Comparison of ENCODE assay signal across 9 cellular contexts in the genomic region with DNA sequence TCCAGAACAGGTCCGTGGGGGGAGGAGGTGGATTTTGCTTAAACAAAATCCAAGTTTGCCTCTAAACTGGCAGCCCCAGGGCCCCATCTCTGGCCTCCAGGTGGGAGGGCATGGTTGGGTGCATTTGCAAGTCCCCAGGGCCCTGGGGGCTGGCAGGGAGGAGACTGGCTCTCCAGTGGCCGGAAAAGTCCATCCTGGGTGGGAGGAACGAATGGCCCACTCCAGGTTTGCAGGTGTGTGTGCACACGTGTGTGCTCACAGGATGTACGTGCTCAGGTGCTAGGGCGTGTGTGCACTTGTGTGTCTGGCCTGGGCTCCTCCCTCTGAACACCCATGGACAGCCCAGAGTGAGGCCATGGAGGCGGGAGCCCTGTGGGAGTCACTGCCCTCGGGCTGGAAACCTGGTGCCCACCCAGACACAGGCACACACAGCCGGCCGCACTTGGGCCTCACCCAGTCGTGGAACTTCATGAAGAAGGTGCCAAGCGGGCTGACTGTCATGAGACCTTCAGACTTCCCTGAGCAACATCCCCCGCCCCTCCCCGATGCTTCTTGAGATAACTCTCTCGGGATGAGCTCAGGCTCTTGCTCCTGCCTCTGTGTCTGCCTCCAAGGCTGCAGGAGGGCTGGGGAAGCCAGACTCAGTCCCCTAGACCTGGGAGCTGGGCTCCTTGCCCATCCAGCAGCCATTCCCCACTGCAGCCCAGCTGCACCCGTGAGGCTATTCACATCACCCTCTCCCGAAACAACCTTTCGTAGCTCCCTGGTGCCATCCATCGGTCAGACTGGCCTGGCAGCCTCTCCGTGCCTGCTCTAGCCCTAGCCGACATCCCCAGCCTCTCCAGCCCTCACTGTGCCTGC. TPM values are rescaled to one million over a fixed set of nuclear protein-coding genes. Genes with fewer than 3 reads are reported as not detected.
DNase-seq lines count a peak whose midpoint lies in the region; ATAC-seq, FAIRE-seq and TF ChIP-seq lines count a peak whose summit lies in the region.
"Had no signal": no experiment of that assay in that cellular context is flagged by ENCODE, and none has a peak within 500 bp of the region (broad histone marks: within the 10 kb centered on the region; RNA-seq: fewer than 3 reads in every experiment).

No MANE protein-coding gene starts in this region.

- H3K36me3 ChIP-seq in BLaER1 (no peaks in the 10 kb centered on the region), endothelial cell of umbilical vein (ENCODE audit: control insufficient read depth in 2 of 2, extremely low read depth in 1 of 2, insufficient read depth in 2 of 2, low read length in 2 of 2) (no peaks in the 10 kb centered on the region), muscle layer of duodenum (ENCODE audit: control insufficient read depth in 1 of 2, insufficient read depth in 2 of 2, low read length in 2 of 2) (no peaks in the 10 kb centered on the region)

- dilution Hi-C loops in endothelial cell of umbilical vein (cut with MboI; ENCODE audit: extremely low pct_ligation_motif_present, low sequenced_read_pairs): no loop called here

- peak overlapping the region; percentile 40; the same call in 1 of the 2 replicates for H3K9ac ChIP-seq in BLaER1
- peak overlapping the region; percentile 22 for H3K9ac ChIP-seq in endothelial cell of umbilical vein (replicated peaks; ENCODE audit: extremely low read depth, insufficient read depth, low read length)

- TF ChIP-seq CTCF in endothelial cell of umbilical vein (IDR thresholded peaks at IDR 0.05; ENCODE audit: extremely low read depth in 1 of 2, insufficient read depth in 1 of 2, low read depth in 1 of 2, low read length in 2 of 2): peak; percentile 7 to 52
- no peak for TF ChIP-seq CTCF in D721Med (IDR thresholded peaks at IDR 0.05; ENCODE audit: insufficient read depth, missing control alignments)

- no peaks in the 10 kb centered on the region for H3K9me1 ChIP-seq in endothelial cell of umbilical vein (replicated peaks; ENCODE audit: control insufficient read depth, extremely low read depth, insufficient read depth, low read length)

- H3K4me1 ChIP-seq in BLaER1 (peaks cover 59% of the 10 kb centered on the region), endothelial cell of umbilical vein (ENCODE audit: control insufficient read depth, extremely low read depth, insufficient read depth, low read length) (peaks cover 72% of the 10 kb centered on the region), muscle layer of duodenum (ENCODE audit: control insufficient read depth in 1 of 2, insufficient read depth in 2 of 2, low read length in 2 of 2) (peaks cover 17 to 69% of the 10 kb centered on the region in 2 donors)

- H4K20me1 ChIP-seq in BLaER1 (peaks cover 5% of the 10 kb centered on the region; the same call in 1 of the 2 replicates), endothelial cell of umbilical vein (replicated peaks; ENCODE audit: control insufficient read depth, extremely low read depth, insufficient read depth, low read length) (no peaks in the 10 kb centered on the region)

- H2AFZ ChIP-seq in endothelial cell of umbilical vein (ENCODE audit: low read depth, low read length): no peak overlapping the region

- FAIRE-seq in endothelial cell of umbilical vein (lab: Jason Lieb, UNC) (peak; percentile 66), D721Med (lab: Jason Lieb, UNC) (no peak)

- POLR2A ChIA-PET in endothelial cell of umbilical vein (lab: Charles Lee): no interaction called here

- no peaks in the 10 kb centered on the region for H3K9me3 ChIP-seq in BLaER1
- no peaks in the 10 kb centered on the region for H3K9me3 ChIP-seq in endothelial cell of umbilical vein (replicated peaks; ENCODE audit: control insufficient read depth, insufficient read depth, low read length)
- H3K9me3 ChIP-seq in muscle layer of duodenum (ENCODE audit: control insufficient read depth in 1 of 2, low read length in 2 of 2): no peaks in the 10 kb centered on the region

- BruUV-seq in endothelial cell of umbilical vein (replicated peaks; lab: Mats Ljungman, UMichigan): no TSS peak

- no peak for ATAC-seq in HG02610 (IDR thresholded peaks at IDR 0.05; ENCODE audit: unreplicated experiment)

- H3K4me3 ChIP-seq in BLaER1 (peak overlapping the region; percentile 49), endothelial cell of umbilical vein (replicated peaks in 1 of 3; ENCODE audit: insufficient read depth in 1 of 3, low read depth in 1 of 3, low read length in 3 of 3) (peak overlapping the region; percentile 2 to 37 (median 22)), muscle layer of duodenum (ENCODE audit: low read depth in 1 of 2, low read length in 2 of 2) (peak overlapping the region; percentile 42 to 73)

- intact Hi-C loops in endothelial cell of umbilical vein (cut with micrococcal nuclease): no loop called here

- DNase-seq in NCI-H2171 treated with DMSO at 0.1 percent for 48 hours (lab: John Stamatoyannopoulos, UW): peak; percentile 42
- DNase-seq in endothelial cell of umbilical vein (ENCODE audit: low read depth, low spot score): peak; percentile 71
- no peak for DNase-seq in D721Med (ENCODE audit: insufficient read length, low spot score)
- DNase-seq in hypothalamus (lab: John Stamatoyannopoulos, UW): no peak
- no peak for DNase-seq in stimulated activated CD4-positive, alpha-beta T cell treated with anti-CD3 and anti-CD28 coated beads, Interleukin-2, amount 100 ng/mL, for 48 hours
- DNase-seq: stimulated activated CD4-positive, alpha-beta T cell treated with anti-CD3 and anti-CD28 coated beads, Interleukin-4, amount 100 ng/mL, for 24 hours had no signal

- no peak for TF ChIP-seq POLR2A in endothelial cell of umbilical vein (IDR thresholded peaks at IDR 0.05; ENCODE audit: low read depth, low read length)

- CTCF ChIA-PET in endothelial cell of umbilical vein (lab: Charles Lee): interaction anchor here (0.6 to 3.2 kb wide), 18 partner anchors 10 to 200 kb away, joined by 3 to 39 read pairs (median 4); partner anchors contain the start of gene CDCA4

- peak overlapping the region; percentile 85 for H3K4me2 ChIP-seq in BLaER1
- peak overlapping the region; percentile 66 for H3K4me2 ChIP-seq in endothelial cell of umbilical vein (ENCODE audit: insufficient read depth, low read length)

- peaks cover 46% of the 10 kb centered on the region for H3K79me2 ChIP-seq in endothelial cell of umbilical vein (ENCODE audit: control insufficient read depth, insufficient read depth, low read length)

- H3K27me3 ChIP-seq in BLaER1: no peaks in the 10 kb centered on the region
- H3K27me3 ChIP-seq in endothelial cell of umbilical vein (ENCODE audit: control insufficient read depth in 2 of 2, insufficient read depth in 2 of 2, low read length in 2 of 2): no peaks in the 10 kb centered on the region
- H3K27me3 ChIP-seq in muscle layer of duodenum (ENCODE audit: low read depth, low read length): no peaks in the 10 kb centered on the region

- H3K27ac ChIP-seq in BLaER1: peak overlapping the region; percentile 59
- peak overlapping the region; percentile 30 for H3K27ac ChIP-seq in endothelial cell of umbilical vein (ENCODE audit: insufficient read depth, low read depth, low read length)
- H3K27ac ChIP-seq in muscle layer of duodenum (ENCODE audit: low read length): peak overlapping the region; percentile 23

TF ChIP-seq in endothelial cell of umbilical vein, 7 proteins besides CTCF, POLR2A, EP300 and RAD21:
- TF ChIP-seq POLR2AphosphoS5 (IDR thresholded peaks at IDR 0.05; ENCODE audit: insufficient read depth, low read depth, low read length): peak; percentile 15
- no peak for TF ChIP-seq MYC (IDR thresholded peaks at IDR 0.05; ENCODE audit: low read depth, low read length)
- TF ChIP-seq GATA2 (IDR thresholded peaks at IDR 0.05; ENCODE audit: insufficient read depth, insufficient read length, low read depth, low read length): peak; percentile 17

RNA-seq across cellular contexts. Expression of gene AHNAK2, which starts 9.4 kb away (rescaled TPM):
- 68.7 and 81.9 TPM in 2 replicates for total RNA-seq in endothelial cell of umbilical vein
- 16.6 and 17.7 TPM in 2 replicates for polyA plus RNA-seq in endothelial cell of umbilical vein
- polyA plus RNA-seq in endothelial cell of umbilical vein (2011; cell fraction: cytosol; rRNA removed): 20.2 and 20.8 TPM in 2 replicates
- polyA plus RNA-seq in endothelial cell of umbilical vein (2011; cell fraction: nucleus; rRNA removed): 86.6 and 90.9 TPM in 2 replicates
- polyA plus RNA-seq in endothelial cell of umbilical vein (2012): 76.1 and 85.2 TPM in 2 replicates
- polyA minus RNA-seq in endothelial cell of umbilical vein: 72.8 and 76.9 TPM in 2 replicates
- 25.0 TPM for polyA minus RNA-seq in endothelial cell of umbilical vein (2011; cell fraction: cytosol; rRNA and poly(A)+ RNA removed)
- polyA minus RNA-seq in endothelial cell of umbilical vein (2011; cell fraction: nucleus; rRNA and poly(A)+ RNA removed): 87.1 and 88.1 TPM in 2 replicates

RNA-seq across cellular contexts. Expression of gene CLBA1, which starts 16.8 kb away (rescaled TPM):
- 5.3 and 5.6 TPM in 2 replicates for total RNA-seq in endothelial cell of umbilical vein
- polyA plus RNA-seq in endothelial cell of umbilical vein: 4.9 and 5.2 TPM in 2 replicates
- 4.7 and 5.5 TPM in 2 replicates for polyA plus RNA-seq in endothelial cell of umbilical vein (2011; cell fraction: cytosol; rRNA removed)
- polyA plus RNA-seq in endothelial cell of umbilical vein (2011; cell fraction: nucleus; rRNA removed): 8.2 and 8.8 TPM in 2 replicates
- 3.3 and 4.7 TPM in 2 replicates for polyA plus RNA-seq in endothelial cell of umbilical vein (2012)
- 2.5 and 3.0 TPM in 2 replicates for polyA minus RNA-seq in endothelial cell of umbilical vein
- 5.3 TPM for polyA minus RNA-seq in endothelial cell of umbilical vein (2011; cell fraction: cytosol; rRNA and poly(A)+ RNA removed)
- 2.5 and 3.0 TPM in 2 replicates for polyA minus RNA-seq in endothelial cell of umbilical vein (2011; cell fraction: nucleus; rRNA and poly(A)+ RNA removed)

RNA-seq across cellular contexts. Expression of gene PLD4, which starts 44.1 kb away (rescaled TPM):
- total RNA-seq in endothelial cell of umbilical vein: 0.05 and 0.11 TPM in 2 replicates
- polyA plus RNA-seq in endothelial cell of umbilical vein: 0.01 and 0.03 TPM in 2 replicates
- polyA plus RNA-seq in endothelial cell of umbilical vein (2011; cell fraction: cytosol; rRNA removed): 0.01 TPM in 1 of 2 replicates, not detected in the other
- 0.11 and 0.18 TPM in 2 replicates for polyA plus RNA-seq in endothelial cell of umbilical vein (2011; cell fraction: nucleus; rRNA removed)
- not detected in 2 replicates for polyA plus RNA-seq in endothelial cell of umbilical vein (2012)
- polyA minus RNA-seq in endothelial cell of umbilical vein: 0.11 and 0.15 TPM in 2 replicates
- polyA minus RNA-seq in endothelial cell of umbilical vein (2011; cell fraction: cytosol; rRNA and poly(A)+ RNA removed): not detected
- 0.14 TPM in 1 of 2 replicates, not detected in the other for polyA minus RNA-seq in endothelial cell of umbilical vein (2011; cell fraction: nucleus; rRNA and poly(A)+ RNA removed)

RNA-seq across cellular contexts. Expression of gene CDCA4, which starts 52.1 kb away (rescaled TPM):
- total RNA-seq in endothelial cell of umbilical vein: 44.5 and 46.3 TPM in 2 replicates
- 29.9 and 35.5 TPM in 2 replicates for polyA plus RNA-seq in endothelial cell of umbilical vein
- polyA plus RNA-seq in endothelial cell of umbilical vein (2011; cell fraction: cytosol; rRNA removed): 25.0 and 29.3 TPM in 2 replicates
- 16.5 and 17.0 TPM in 2 replicates for polyA plus RNA-seq in endothelial cell of umbilical vein (2011; cell fraction: nucleus; rRNA removed)
- polyA plus RNA-seq in endothelial cell of umbilical vein (2012): 21.2 and 29.7 TPM in 2 replicates
- polyA minus RNA-seq in endothelial cell of umbilical vein: 17.8 and 19.9 TPM in 2 replicates
- polyA minus RNA-seq in endothelial cell of umbilical vein (2011; cell fraction: cytosol; rRNA and poly(A)+ RNA removed): 25.6 TPM
- 7.7 and 8.7 TPM in 2 replicates for polyA minus RNA-seq in endothelial cell of umbilical vein (2011; cell fraction: nucleus; rRNA and poly(A)+ RNA removed)

Comparison
In these comparisons a context has a peak if more than half of its experiments do, and no peak if none do; other contexts are left out.
1. DNase-seq: peak in NCI-H2171 treated with DMSO at 0.1 percent for 48 hours (single experiment) and endothelial cell of umbilical vein (single experiment); none in D721Med (single experiment), hypothalamus (0 of 51) and stimulated activated CD4-positive, alpha-beta T cell treated with anti-CD3 and anti-CD28 coated beads, Interleukin-2, amount 100 ng/mL, for 48 hours (0 of 2).
2. Peak in every context shown above with its lines, with median percentiles within 50 percentile points of each other: H3K27ac ChIP-seq and H3K4me3 ChIP-seq.